Comparison of ENCODE assay signal across 10 cellular contexts in the genomic region with DNA sequence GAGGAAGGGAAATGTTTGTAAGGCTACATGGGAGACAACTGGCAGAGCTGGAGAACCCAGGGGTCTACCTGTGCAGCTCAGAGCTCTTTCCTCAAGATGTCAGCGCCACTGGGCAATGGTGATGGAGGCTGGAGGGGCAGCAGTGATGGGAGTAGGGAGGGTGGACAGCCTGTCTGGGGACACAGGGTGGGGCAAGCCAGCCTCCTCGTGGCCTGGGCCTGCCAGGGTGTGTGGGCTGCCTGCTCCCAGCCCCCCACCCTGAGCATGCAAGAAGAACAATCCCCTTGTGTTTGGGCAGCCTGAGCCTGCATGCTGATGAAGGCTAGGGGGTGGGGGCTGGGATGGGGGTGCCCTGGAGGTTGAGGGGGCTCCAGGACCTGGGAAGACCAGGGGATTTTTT. TPM values are rescaled to one million over a fixed set of nuclear protein-coding genes. Genes with fewer than 3 reads are reported as not detected.
DNase-seq lines count a peak whose midpoint lies in the region; ATAC-seq and TF ChIP-seq lines count a peak whose summit lies in the region.
"Had no signal": no experiment of that assay in that cellular context is flagged by ENCODE, and none has a peak within 500 bp of the region (broad histone marks: within the 10 kb centered on the region; RNA-seq: fewer than 3 reads in every experiment).

No MANE protein-coding gene starts in this region.

- TF ChIP-seq CTCF in DND-41 (IDR thresholded peaks at IDR 0.05; ENCODE audit: borderline replicate concordance, extremely low read depth, low read length, poor library complexity, severe bottlenecking) (no peak), WTC11 (IDR thresholded peaks at IDR 0.05) (no peak)

- CTCF ChIA-PET in WTC11 (lab: Charles Lee), result interaction anchor here (1.1 to 6.5 kb wide), 4 partner anchors 9 to 24 kb away, joined by 8 to 60 read pairs (median 42); a partner anchor contains a TSS

- H3K4me1 Mint-ChIP-seq in WTC11, result peaks cover 50% of the 10 kb centered on the region

- no peaks in the 10 kb centered on the region for H3K27me3 ChIP-seq in DND-41 (ENCODE audit: insufficient read depth, low read length, poor library complexity)
- H3K27me3 ChIP-seq in MG63, result no peaks in the 10 kb centered on the region

- H3K9me3 Mint-ChIP-seq in WTC11, result no peaks in the 10 kb centered on the region

- peak overlapping the region; percentile 95 for H3K4me2 ChIP-seq in DND-41 (ENCODE audit: insufficient read depth, low read length)

- peaks cover 4% of the 10 kb centered on the region for H3K36me3 ChIP-seq in DND-41 (ENCODE audit: insufficient read depth, low read length)
- no peaks in the 10 kb centered on the region for H3K36me3 ChIP-seq in MG63

- intact Hi-C loops in left ventricle myocardium superior (cut with micrococcal nuclease), result no loop called here
- intact Hi-C loops in sciatic nerve (cut with DNase I), result no loop called here

- H3K9me3 ChIP-seq in DND-41 (ENCODE audit: insufficient read depth, low read length, severe bottlenecking) (no peaks in the 10 kb centered on the region), MG63 (no peaks in the 10 kb centered on the region)

- peaks cover 23% of the 10 kb centered on the region for H3K27me3 Mint-ChIP-seq in WTC11 (ENCODE audit: low read depth)

- no peaks in the 10 kb centered on the region for H3K79me2 ChIP-seq in DND-41 (ENCODE audit: insufficient read depth, low read length)

- H4K20me1 ChIP-seq in DND-41 (ENCODE audit: insufficient read depth, low read length), result peaks cover 3% of the 10 kb centered on the region; the same call in 1 of the 2 replicates

- POLR2A ChIA-PET in WTC11 (lab: Charles Lee), result interaction anchor here (1.1 to 1.6 kb wide), 4 partner anchors 8 to 30 kb away, joined by 3 to 6 read pairs (median 4); a partner anchor contains a TSS

- H3K27ac ChIP-seq in DND-41 (ENCODE audit: low read length), result no peak overlapping the region

- peak overlapping the region; percentile 73 for H3K4me3 Mint-ChIP-seq in WTC11

- ATAC-seq in DND-41 (ENCODE audit: insufficient read depth, low read depth), result no peak
- no peak for ATAC-seq in WTC11
- no peak for ATAC-seq in left ventricle myocardium superior
- ATAC-seq in sciatic nerve, result peak; percentile 45

- H3K4me1 ChIP-seq in DND-41 (ENCODE audit: insufficient read depth, low read length), result peaks cover 25% of the 10 kb centered on the region

- peak overlapping the region; percentile 64; the same call in 1 of the 2 replicates for H3K9ac ChIP-seq in DND-41 (ENCODE audit: low read depth, low read length)

- H3K4me3 ChIP-seq in DND-41 (ENCODE audit: low read depth in 1 of 2, low read length in 2 of 2) (no peak overlapping the region), MG63 (no peak overlapping the region)

- DNase-seq in DND-41, result no peak
- no peak for DNase-seq in WTC11 (ENCODE audit: low spot score)
- DNase-seq in left ventricle myocardium superior, result peak; percentile 23
- no peak for DNase-seq in sciatic nerve (ENCODE audit: low spot score)
- no peak for DNase-seq in effector CD4-positive, alpha-beta T cell
- DNase-seq in DMS153 treated with DMSO at 0.1 percent for 48 hours (lab: John Stamatoyannopoulos, UW; ENCODE audit: unreplicated experiment), result no peak
- DNase-seq in NOMO-1 treated with DMSO at 0.1 percent for 48 hours (lab: John Stamatoyannopoulos, UW; ENCODE audit: unreplicated experiment), result no peak
- DNase-seq in MG63, result no peak
- DNase-seq: activated naive CD4-positive, alpha-beta T cell; NCI-H1092 treated with DMSO at 0.1 percent for 48 hours had no signal

- no peak overlapping the region for H3K27ac Mint-ChIP-seq in WTC11

- H2AFZ ChIP-seq in DND-41 (ENCODE audit: low read depth, low read length), result no peak overlapping the region

- no peaks in the 10 kb centered on the region for H3K36me3 Mint-ChIP-seq in WTC11

TF ChIP-seq in WTC11, 78 proteins besides CTCF, POLR2A, EP300 and RAD21:
- TF ChIP-seq ZNF138 (CRISPR knock-in tag; conservative IDR thresholded peaks at IDR 0.05) (no peak), SP1 (CRISPR knock-in tag; conservative IDR thresholded peaks at IDR 0.05) (no peak), ZNF219 (CRISPR knock-in tag; IDR thresholded peaks at IDR 0.05; ENCODE audit: borderline replicate concordance) (no peak), NR2C2 (CRISPR knock-in tag; IDR thresholded peaks at IDR 0.05) (no peak)
- TF ChIP-seq, protein P1, sequence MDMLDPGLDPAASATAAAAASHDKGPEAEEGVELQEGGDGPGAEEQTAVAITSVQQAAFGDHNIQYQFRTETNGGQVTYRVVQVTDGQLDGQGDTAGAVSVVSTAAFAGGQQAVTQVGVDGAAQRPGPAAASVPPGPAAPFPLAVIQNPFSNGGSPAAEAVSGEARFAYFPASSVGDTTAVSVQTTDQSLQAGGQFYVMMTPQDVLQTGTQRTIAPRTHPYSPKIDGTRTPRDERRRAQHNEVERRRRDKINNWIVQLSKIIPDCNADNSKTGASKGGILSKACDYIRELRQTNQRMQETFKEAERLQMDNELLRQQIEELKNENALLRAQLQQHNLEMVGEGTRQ (CRISPR knock-in tag; IDR thresholded peaks at IDR 0.05), result no peak

RNA-seq across cellular contexts. Expression of a gene that starts 1.2 kb away (rescaled TPM):
- 28.7 to 31.6 TPM (median 30.6 TPM) in 3 replicates for total RNA-seq in WTC11 (2021)
- total RNA-seq in left ventricle myocardium superior, result 71.6 TPM
- 145 TPM for total RNA-seq in sciatic nerve
- 24.8 and 28.1 TPM in 2 replicates for total RNA-seq in MG63 (2014; rRNA removed; shearing (Covaris generic); ENCODE audit: low replicate concordance)

RNA-seq across cellular contexts. Expression of a gene that starts 7.8 kb away (rescaled TPM):
- 11.8 to 12.6 TPM (median 12.3 TPM) in 3 replicates for total RNA-seq in WTC11 (2021)
- 13.1 TPM for total RNA-seq in left ventricle myocardium superior
- total RNA-seq in sciatic nerve, result 42.3 TPM
- total RNA-seq in MG63 (2014; rRNA removed; shearing (Covaris generic); ENCODE audit: low replicate concordance), result 10.0 and 15.6 TPM in 2 replicates

RNA-seq across cellular contexts. Expression of a gene that starts 8.8 kb away (rescaled TPM):
- total RNA-seq in WTC11 (2021), result 3.8 to 5.9 TPM (median 4.5 TPM) in 3 replicates
- total RNA-seq in left ventricle myocardium superior, result 27.0 TPM
- 15.9 TPM for total RNA-seq in sciatic nerve
- 6.5 TPM in 1 of 2 replicates, not detected in the other for total RNA-seq in MG63 (2014; rRNA removed; shearing (Covaris generic); ENCODE audit: low replicate concordance)

RNA-seq across cellular contexts. Expression of a gene that starts 10.8 kb away (rescaled TPM):
- total RNA-seq in WTC11 (2021) (0.24 to 0.55 TPM (median 0.46 TPM) in 3 replicates), left ventricle myocardium superior (0.15 TPM), sciatic nerve (0.13 TPM)
- total RNA-seq in MG63 (2014; rRNA removed; shearing (Covaris generic); ENCODE audit: low replicate concordance), result not detected in 2 replicates

RNA-seq across cellular contexts. Expression of a gene that starts 17.3 kb away (rescaled TPM):
- total RNA-seq in WTC11 (2021), result 53.8 to 66.3 TPM (median 61.6 TPM) in 3 replicates
- total RNA-seq in left ventricle myocardium superior, result 18.5 TPM
- total RNA-seq in sciatic nerve, result 21.9 TPM
- total RNA-seq in MG63 (2014; rRNA removed; shearing (Covaris generic); ENCODE audit: low replicate concordance), result 17.2 and 46.4 TPM in 2 replicates
